ENCODE assay signal across 19 cellular contexts in the genomic region with DNA sequence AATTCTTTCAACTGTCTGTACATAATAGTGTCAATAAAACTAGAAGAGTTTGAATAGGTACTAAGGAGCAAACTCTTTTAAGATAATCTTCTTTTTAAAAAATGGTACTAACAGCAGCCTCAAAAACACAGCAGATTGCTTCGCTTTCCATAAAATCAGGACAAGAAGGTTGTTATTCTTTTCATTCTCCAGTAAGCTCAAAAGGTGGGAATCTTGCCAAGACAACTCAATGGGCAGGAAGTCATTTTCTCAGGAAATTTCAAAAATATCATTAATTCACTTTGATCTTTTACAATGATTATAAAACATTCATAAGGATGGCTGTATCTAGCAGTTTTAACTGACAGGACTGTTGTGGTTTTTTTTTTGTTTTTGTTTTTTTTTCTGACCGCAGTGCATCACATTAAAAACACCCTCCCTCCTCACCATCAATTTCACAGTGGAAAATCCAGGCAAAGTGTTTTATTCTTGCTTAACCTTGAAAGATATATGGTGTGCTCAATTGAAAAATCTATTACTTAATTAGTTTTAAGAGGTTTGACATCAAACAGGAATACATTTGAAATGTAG.
DNase-seq lines count a peak whose midpoint lies in the region; ATAC-seq, FAIRE-seq and TF ChIP-seq lines count a peak whose summit lies in the region.
"Had no signal": no experiment of that assay in that cellular context is flagged by ENCODE, and none has a peak within 500 bp of the region (broad histone marks: within the 10 kb centered on the region; RNA-seq: fewer than 3 reads in every experiment).

No MANE protein-coding gene starts in this region.

- TF ChIP-seq CTCF in A673 (conservative IDR thresholded peaks at IDR 0.05; ENCODE audit: low read depth, low read length) (no peak), endothelial cell of umbilical vein (IDR thresholded peaks at IDR 0.05; ENCODE audit: extremely low read depth in 1 of 2, insufficient read depth in 1 of 2, low read depth in 1 of 2, low read length in 2 of 2) (no peak)

- DNase-seq in A673 (ENCODE audit: low spot score) (peak; percentile 88), G401 (ENCODE audit: low spot score) (peak; percentile 41), SW480 (ENCODE audit: low spot score) (peak; percentile 30), endothelial cell of umbilical vein (ENCODE audit: low read depth, low spot score) (peak; percentile 1)
- no peak for DNase-seq in stimulated activated CD4-positive, alpha-beta T cell treated with anti-CD3 and anti-CD28 coated beads, Interleukin-4, amount 100 ng/mL, for 1 hour
- DNase-seq: CD4-positive, alpha-beta memory T cell; GDM1; Kasumi-1; NCI-H1417 treated with DMSO at 0.1 percent for 48 hours; NCI-H187; NCI-H524; PC-3; Right ventricle myocardium superior; SW 1271 had no signal

- dilution Hi-C loops in endothelial cell of umbilical vein (cut with MboI; ENCODE audit: extremely low pct_ligation_motif_present, low sequenced_read_pairs): no loop called here

- in situ Hi-C loops in G401 (cut with HindIII; ENCODE audit: low sequenced_read_pairs): no loop called here

- ATAC-seq in GM18498 (IDR thresholded peaks at IDR 0.05; ENCODE audit: unreplicated experiment) (no peak), GM21825 (IDR thresholded peaks at IDR 0.05; ENCODE audit: unreplicated experiment) (no peak)
- ATAC-seq: A549, PC-3 had no signal

- H3K9ac ChIP-seq in endothelial cell of umbilical vein (replicated peaks; ENCODE audit: extremely low read depth, insufficient read depth, low read length): no peak overlapping the region
- H3K9ac ChIP-seq: BLaER1 treated with 17β-estradiol and CSF1 and Interleukin-3, amounts not matched to agents 10 nM and 100 nM had no signal

- H3K4me3 ChIP-seq in A673 (ENCODE audit: low read depth, low read length, poor library complexity, severe bottlenecking) (no peak overlapping the region), endothelial cell of umbilical vein (replicated peaks in 1 of 3; ENCODE audit: insufficient read depth in 1 of 3, low read depth in 1 of 3, low read length in 3 of 3) (no peak overlapping the region)
- H3K4me3 ChIP-seq: A549; BLaER1 treated with 17β-estradiol and CSF1 and Interleukin-3, amounts not matched to agents 10 nM and 100 nM had no signal

- TF ChIP-seq POLR2A in endothelial cell of umbilical vein (IDR thresholded peaks at IDR 0.05; ENCODE audit: low read depth, low read length): no peak

- intact Hi-C loops in A673 (cut with micrococcal nuclease; ENCODE audit: unreplicated experiment) (loop anchor here (10.0 kb wide), 1 partner anchor 251 kb away; the partner anchor contains the start of gene DLGAP1), endothelial cell of umbilical vein (cut with micrococcal nuclease) (no loop called here)

- POLR2A ChIA-PET in A673 (lab: Charles Lee; ENCODE audit: low non-redundant PET): interaction anchor here (0.7 kb wide), 1 partner anchor 495 kb away, joined by 4 read pairs; no protein-coding TSS in a partner anchor
- POLR2A ChIA-PET in endothelial cell of umbilical vein (lab: Charles Lee): no interaction called here

- no peak for FAIRE-seq in endothelial cell of umbilical vein (lab: Jason Lieb, UNC)
- FAIRE-seq: A549, H54 had no signal

- no TSS peak for BruUV-seq in A673 (replicated peaks; lab: Mats Ljungman, UMichigan)
- no TSS peak for BruUV-seq in endothelial cell of umbilical vein (replicated peaks; lab: Mats Ljungman, UMichigan)

- H3K79me2 ChIP-seq in endothelial cell of umbilical vein (ENCODE audit: control insufficient read depth, insufficient read depth, low read length): no peaks in the 10 kb centered on the region

- H3K27me3 ChIP-seq in A673 (replicated peaks; ENCODE audit: insufficient read depth, low read depth, low read length, poor library complexity): no peaks in the 10 kb centered on the region
- no peaks in the 10 kb centered on the region for H3K27me3 ChIP-seq in endothelial cell of umbilical vein (ENCODE audit: control insufficient read depth in 2 of 2, insufficient read depth in 2 of 2, low read length in 2 of 2)
- H3K27me3 ChIP-seq: BLaER1 treated with 17β-estradiol and CSF1 and Interleukin-3, amounts not matched to agents 10 nM and 100 nM had no signal

- no peaks in the 10 kb centered on the region for H3K36me3 ChIP-seq in A673 (ENCODE audit: insufficient read depth, low read length, poor library complexity, severe bottlenecking)
- H3K36me3 ChIP-seq in endothelial cell of umbilical vein (ENCODE audit: control insufficient read depth in 2 of 2, extremely low read depth in 1 of 2, insufficient read depth in 2 of 2, low read length in 2 of 2): no peaks in the 10 kb centered on the region
- H3K36me3 ChIP-seq: BLaER1 treated with 17β-estradiol and CSF1 and Interleukin-3, amounts not matched to agents 10 nM and 100 nM had no signal

- H3K4me2 ChIP-seq in endothelial cell of umbilical vein (ENCODE audit: insufficient read depth, low read length): no peak overlapping the region
- H3K4me2 ChIP-seq: A549 had no signal

- CTCF ChIA-PET in A673 (lab: Charles Lee) (no interaction called here), endothelial cell of umbilical vein (lab: Charles Lee) (no interaction called here)

- H3K4me1 ChIP-seq in A673 (ENCODE audit: insufficient read depth, low read length, poor library complexity, severe bottlenecking) (peaks cover 25% of the 10 kb centered on the region), endothelial cell of umbilical vein (ENCODE audit: control insufficient read depth, extremely low read depth, insufficient read depth, low read length) (no peaks in the 10 kb centered on the region)
- H3K4me1 ChIP-seq: A549 had no signal

- no peak overlapping the region for H2AFZ ChIP-seq in endothelial cell of umbilical vein (ENCODE audit: low read depth, low read length)

- H3K27ac ChIP-seq in A673 (ENCODE audit: low read depth, low read length, poor library complexity, severe bottlenecking) (peak overlapping the region; percentile 10), endothelial cell of umbilical vein (ENCODE audit: insufficient read depth, low read depth, low read length) (no peak overlapping the region)
- H3K27ac ChIP-seq: A549; BLaER1 treated with 17β-estradiol and CSF1 and Interleukin-3, amounts not matched to agents 10 nM and 100 nM had no signal

- no peaks in the 10 kb centered on the region for H3K9me3 ChIP-seq in A673 (ENCODE audit: low read depth, low read length, poor library complexity, severe bottlenecking)
- no peaks in the 10 kb centered on the region for H3K9me3 ChIP-seq in endothelial cell of umbilical vein (replicated peaks; ENCODE audit: control insufficient read depth, insufficient read depth, low read length)
- H3K9me3 ChIP-seq: A549; BLaER1 treated with 17β-estradiol and CSF1 and Interleukin-3, amounts not matched to agents 10 nM and 100 nM had no signal

- H3K9me1 ChIP-seq in endothelial cell of umbilical vein (replicated peaks; ENCODE audit: control insufficient read depth, extremely low read depth, insufficient read depth, low read length): no peaks in the 10 kb centered on the region

- no peaks in the 10 kb centered on the region for H4K20me1 ChIP-seq in endothelial cell of umbilical vein (replicated peaks; ENCODE audit: control insufficient read depth, extremely low read depth, insufficient read depth, low read length)
- H4K20me1 ChIP-seq: BLaER1 treated with 17β-estradiol and CSF1 and Interleukin-3, amounts not matched to agents 10 nM and 100 nM had no signal

TF ChIP-seq in endothelial cell of umbilical vein, 7 proteins besides CTCF, POLR2A, EP300 and RAD21:
- TF ChIP-seq EZH2 (IDR thresholded peaks at IDR 0.05; ENCODE audit: borderline replicate concordance, low read depth, low read length, severe bottlenecking): no peak
- no peak for TF ChIP-seq MYC (IDR thresholded peaks at IDR 0.05; ENCODE audit: low read depth, low read length)
- TF ChIP-seq POLR2AphosphoS5 (IDR thresholded peaks at IDR 0.05; ENCODE audit: insufficient read depth, low read depth, low read length): no peak
- TF ChIP-seq JUN (IDR thresholded peaks at IDR 0.05; ENCODE audit: borderline replicate concordance, insufficient read depth, insufficient read length, low read depth): no peak
- TF ChIP-seq, protein P1, sequence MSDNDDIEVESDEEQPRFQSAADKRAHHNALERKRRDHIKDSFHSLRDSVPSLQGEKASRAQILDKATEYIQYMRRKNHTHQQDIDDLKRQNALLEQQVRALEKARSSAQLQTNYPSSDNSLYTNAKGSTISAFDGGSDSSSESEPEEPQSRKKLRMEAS (IDR thresholded peaks at IDR 0.05; ENCODE audit: insufficient read depth, insufficient read length): no peak
- TF ChIP-seq FOS (IDR thresholded peaks at IDR 0.05; ENCODE audit: borderline replicate concordance, insufficient read depth, low read length): no peak
- TF ChIP-seq GATA2 (IDR thresholded peaks at IDR 0.05; ENCODE audit: insufficient read depth, insufficient read length, low read depth, low read length): no peak
